9 cellular contexts compared by ENCODE assay signal in genomic region chr16:20675488-20676267, GRCh38. TPM values are rescaled to one million over a fixed set of nuclear protein-coding genes. Genes with fewer than 3 reads are reported as not detected.
A peak's percentile ranks its signal among the peaks of the same experiment; 100 is the strongest.
DNase-seq lines count a peak whose midpoint lies in the region; ATAC-seq and TF ChIP-seq lines count a peak whose summit lies in the region.
"Had no signal": no experiment of that assay in that cellular context is flagged by ENCODE, and none has a peak within 500 bp of the region (broad histone marks: within the 10 kb centered on the region; RNA-seq: fewer than 3 reads in every experiment).

No MANE protein-coding gene starts in this region.

- H3K4ac ChIP-seq in trophoblast cell (ENCODE audit: low read depth, low read length), result no peak overlapping the region

- no peak overlapping the region for H4K12ac ChIP-seq in trophoblast cell (ENCODE audit: low read depth, low read length)

- H4K91ac ChIP-seq in trophoblast cell (ENCODE audit: low read depth, low read length), result peak overlapping the region; percentile 84

- DNase-seq in HT-29 (ENCODE audit: low spot score) (peak; percentile 28), cardiac muscle cell (ENCODE audit: low read depth in 1 of 2, low spot score in 1 of 2) (peak; percentile 20 to 57), trophoblast cell (peak; percentile 73 to 78), middle frontal gyrus (ENCODE audit: extremely low spot score, low spot score) (no peak), NCI-H146 (lab: John Stamatoyannopoulos, UW) (no peak), NCI-H1694 (lab: John Stamatoyannopoulos, UW) (no peak)
- DNase-seq in activated CD4-positive, alpha-beta T cell treated with anti-CD3 and anti-CD28 coated beads, Interleukin-2, amount 50 U/mL, for 48 hours, result peak; percentile 11 to 41

- H3K27ac ChIP-seq in cardiac muscle cell (no peak overlapping the region), trophoblast cell (ENCODE audit: low read depth, low read length) (peak overlapping the region; percentile 97)

- peaks cover 18% of the 10 kb centered on the region for H3K79me1 ChIP-seq in trophoblast cell (ENCODE audit: low read length)

- no peak overlapping the region for H3K4me3 ChIP-seq in cardiac muscle cell
- H3K4me3 ChIP-seq in trophoblast cell (ENCODE audit: low read depth, low read length), result no peak overlapping the region

- no peak overlapping the region for H2AFZ ChIP-seq in trophoblast cell (ENCODE audit: insufficient read depth, low read length, poor library complexity)

- H3K4me2 ChIP-seq in trophoblast cell (ENCODE audit: low read length), result peak overlapping the region; percentile 80

- H2BK120ac ChIP-seq in trophoblast cell (ENCODE audit: insufficient read depth, low read length, poor library complexity), result peak overlapping the region; percentile 87

- no peak for TF ChIP-seq CTCF in cardiac muscle cell (IDR thresholded peaks at IDR 0.05; ENCODE audit: low read depth, low read length)

- peak overlapping the region; percentile 90 for H2BK5ac ChIP-seq in trophoblast cell (ENCODE audit: low read depth, low read length, poor library complexity)

- peaks cover 3% of the 10 kb centered on the region for H3K79me2 ChIP-seq in trophoblast cell (ENCODE audit: control insufficient read depth, insufficient read depth, low read length, poor library complexity)

- no peak overlapping the region for H3K9ac ChIP-seq in trophoblast cell (ENCODE audit: low read length)

- H3K9me3 ChIP-seq in cardiac muscle cell (ENCODE audit: low read depth) (no peaks in the 10 kb centered on the region), trophoblast cell (ENCODE audit: insufficient read depth, low read depth, low read length) (no peaks in the 10 kb centered on the region)

- no CpG with 5 or more reads among the region's 6 CpGs for WGBS in trophoblast cell (ENCODE audit: extremely low coverage, insufficient coverage, insufficient read length)

- H3K27me3 ChIP-seq in cardiac muscle cell (no peaks in the 10 kb centered on the region), trophoblast cell (ENCODE audit: insufficient read depth, low read length) (no peaks in the 10 kb centered on the region)

- H2AK5ac ChIP-seq in trophoblast cell (ENCODE audit: low read length), result no peak overlapping the region

- no peaks in the 10 kb centered on the region for H3K36me3 ChIP-seq in cardiac muscle cell
- H3K36me3 ChIP-seq in trophoblast cell (ENCODE audit: control insufficient read depth in 1 of 2, insufficient read depth in 2 of 2, low read length in 2 of 2), result no peaks in the 10 kb centered on the region

- no peak overlapping the region for H3K23ac ChIP-seq in trophoblast cell (ENCODE audit: low read length)

- no peaks in the 10 kb centered on the region for H3K4me1 ChIP-seq in cardiac muscle cell (ENCODE audit: low read depth)
- H3K4me1 ChIP-seq in trophoblast cell (ENCODE audit: control insufficient read depth in 1 of 2, insufficient read depth in 2 of 2, low read length in 2 of 2), result peaks cover 19 to 25% of the 10 kb centered on the region in 2 experiments

- H3K18ac ChIP-seq in trophoblast cell (ENCODE audit: low read length), result no peak overlapping the region

- H4K8ac ChIP-seq in trophoblast cell (ENCODE audit: low read depth, low read length), result peak overlapping the region; percentile 62

- H2BK12ac ChIP-seq in trophoblast cell (ENCODE audit: low read length), result peak overlapping the region; percentile 67

- peak; percentile 72 for ATAC-seq in GM18868 (IDR thresholded peaks at IDR 0.05; ENCODE audit: unreplicated experiment)

- H3K14ac ChIP-seq in trophoblast cell (ENCODE audit: low read length), result peak overlapping the region; percentile 76

RNA-seq across cellular contexts. Expression of gene ACSM1, which starts 21.8 kb away (rescaled TPM):
- total RNA-seq in HT-29 (2014; rRNA removed; shearing (Covaris generic)), result not detected in 2 replicates
- not detected in 2 replicates for total RNA-seq in cardiac muscle cell
- not detected in 2 replicates for polyA plus RNA-seq in cardiac muscle cell
- 0.06 and 0.08 TPM in 2 replicates for polyA plus RNA-seq in trophoblast cell (2013)
- total RNA-seq: SK-MEL-5 had no signal

Comparison
In these comparisons a context has a peak if more than half of its experiments do, and no peak if none do; other contexts are left out.
1. DNase-seq: peak in HT-29 (single experiment), activated CD4-positive, alpha-beta T cell treated with anti-CD3 and anti-CD28 coated beads, Interleukin-2, amount 50 U/mL, for 48 hours (2 of 2), cardiac muscle cell (2 of 2) and trophoblast cell (2 of 2); none in middle frontal gyrus (single experiment), NCI-H146 (single experiment) and NCI-H1694 (single experiment).